In genomic region chr6:35742842-35743241, GRCh38 we compare ENCODE assay signal across 1 cellular context.
TF ChIP-seq lines count a peak whose summit lies in the region.

No MANE protein-coding gene starts in this region.

TF ChIP-seq in HepG2, 621 proteins besides CTCF, POLR2A, EP300 and RAD21 (continued from another document and continues in another):
- TF ChIP-seq CREB3 (CRISPR knock-in tag; IDR thresholded peaks at IDR 0.05), result 0 out of 2 replicates have a peak, but pooled peaks have one; percentile 38
- no peak for TF ChIP-seq ZNF501 (CRISPR knock-in tag; IDR thresholded peaks at IDR 0.05)
- no peak for TF ChIP-seq KAT2B (IDR thresholded peaks at IDR 0.05; ENCODE audit: borderline replicate concordance, low read depth, low read length)
- no peak for TF ChIP-seq AHDC1 (CRISPR knock-in tag; IDR thresholded peaks at IDR 0.05; ENCODE audit: borderline replicate concordance)
- TF ChIP-seq USF2 (IDR thresholded peaks at IDR 0.05; ENCODE audit: low read depth, low read length), result no peak
- no peak for TF ChIP-seq USF2 (CRISPR knock-in tag; IDR thresholded peaks at IDR 0.05; ENCODE audit: borderline replicate concordance)
- TF ChIP-seq PHF8 (CRISPR knock-in tag; IDR thresholded peaks at IDR 0.05), result no peak
- no peak; the same call in 1 of the 2 replicates for TF ChIP-seq PATZ1 (CRISPR knock-in tag; IDR thresholded peaks at IDR 0.05)
- no peak for TF ChIP-seq NR2C2 (CRISPR knock-in tag; IDR thresholded peaks at IDR 0.05; ENCODE audit: borderline replicate concordance)
- peak; percentile 33; the same call in 1 of the 2 replicates for TF ChIP-seq HNF1B (CRISPR knock-in tag; IDR thresholded peaks at IDR 0.05)
- TF ChIP-seq BRF2 (CRISPR knock-in tag; IDR thresholded peaks at IDR 0.05), result no peak
- TF ChIP-seq DR1 (CRISPR knock-in tag; IDR thresholded peaks at IDR 0.05), result no peak
- TF ChIP-seq PCBP1 (IDR thresholded peaks at IDR 0.05; ENCODE audit: borderline replicate concordance, low read depth, low read length), result no peak
- no peak for TF ChIP-seq NPAS2 (CRISPR knock-in tag; IDR thresholded peaks at IDR 0.05; ENCODE audit: borderline replicate concordance)
- TF ChIP-seq MIER2 (CRISPR knock-in tag; IDR thresholded peaks at IDR 0.05), result no peak
- TF ChIP-seq ZBTB1 (CRISPR knock-in tag; IDR thresholded peaks at IDR 0.05; ENCODE audit: borderline replicate concordance), result no peak
- no peak for TF ChIP-seq ZZZ3 (CRISPR knock-in tag; IDR thresholded peaks at IDR 0.05; ENCODE audit: borderline replicate concordance)
- no peak for TF ChIP-seq ZNF790 (CRISPR knock-in tag; IDR thresholded peaks at IDR 0.05; ENCODE audit: borderline replicate concordance)
- peak; percentile 69 for TF ChIP-seq TEAD3 (CRISPR knock-in tag; optimal IDR thresholded peaks at IDR 0.05; ENCODE audit: borderline replicate concordance)
- 0 out of 2 replicates have a peak, but pooled peaks have one; percentile 38 for TF ChIP-seq POGK (CRISPR knock-in tag; conservative IDR thresholded peaks at IDR 0.05)
- no peak for TF ChIP-seq ZNF792 (CRISPR knock-in tag; IDR thresholded peaks at IDR 0.05)
- no peak for TF ChIP-seq HINFP (CRISPR knock-in tag; IDR thresholded peaks at IDR 0.05; ENCODE audit: low read depth)
- TF ChIP-seq RBM22 (optimal IDR thresholded peaks at IDR 0.05; ENCODE audit: low read length), result no peak
- no peak for TF ChIP-seq ZNF619 (CRISPR knock-in tag; IDR thresholded peaks at IDR 0.05)
- no peak for TF ChIP-seq ATF3 (CRISPR knock-in tag; IDR thresholded peaks at IDR 0.05)
- TF ChIP-seq RXRB (CRISPR knock-in tag; IDR thresholded peaks at IDR 0.05; ENCODE audit: borderline replicate concordance), result no peak
- TF ChIP-seq ZNF33A (CRISPR knock-in tag; IDR thresholded peaks at IDR 0.05; ENCODE audit: borderline replicate concordance), result no peak
- TF ChIP-seq XRCC5 (optimal IDR thresholded peaks at IDR 0.05; ENCODE audit: low read length), result peak; percentile 89
- no peak for TF ChIP-seq SMAD3 (CRISPR knock-in tag; IDR thresholded peaks at IDR 0.05)
- TF ChIP-seq ZNF597 (CRISPR knock-in tag; IDR thresholded peaks at IDR 0.05), result no peak
- no peak for TF ChIP-seq SRY (CRISPR knock-in tag; IDR thresholded peaks at IDR 0.05)
- no peak for TF ChIP-seq ZNF496 (CRISPR knock-in tag; IDR thresholded peaks at IDR 0.05; ENCODE audit: insufficient replicate concordance)
- no peak for TF ChIP-seq MBNL3 (CRISPR knock-in tag; conservative IDR thresholded peaks at IDR 0.05)
- peak; percentile 41; the same call in 1 of the 2 replicates for TF ChIP-seq ZFY (CRISPR knock-in tag; IDR thresholded peaks at IDR 0.05)
- no peak for TF ChIP-seq ARID2 (CRISPR knock-in tag; IDR thresholded peaks at IDR 0.05; ENCODE audit: borderline replicate concordance)
- no peak for TF ChIP-seq NR1H2 (CRISPR knock-in tag; IDR thresholded peaks at IDR 0.05; ENCODE audit: borderline replicate concordance, low read depth)
- TF ChIP-seq ZNF670 (CRISPR knock-in tag; IDR thresholded peaks at IDR 0.05; ENCODE audit: borderline replicate concordance), result no peak
- TF ChIP-seq HOMEZ (CRISPR knock-in tag; IDR thresholded peaks at IDR 0.05; ENCODE audit: low read depth), result no peak
- TF ChIP-seq SETDB1 (CRISPR knock-in tag; IDR thresholded peaks at IDR 0.05; ENCODE audit: borderline replicate concordance), result no peak
- TF ChIP-seq DMAP1 (CRISPR knock-in tag; IDR thresholded peaks at IDR 0.05), result no peak
- no peak for TF ChIP-seq KLF6 (CRISPR knock-in tag; IDR thresholded peaks at IDR 0.05)
- no peak for TF ChIP-seq CHCHD3 (CRISPR knock-in tag; IDR thresholded peaks at IDR 0.05)
- no peak for TF ChIP-seq ZBTB8A (CRISPR knock-in tag; IDR thresholded peaks at IDR 0.05; ENCODE audit: borderline replicate concordance, low read depth)
